In the genomic region with DNA sequence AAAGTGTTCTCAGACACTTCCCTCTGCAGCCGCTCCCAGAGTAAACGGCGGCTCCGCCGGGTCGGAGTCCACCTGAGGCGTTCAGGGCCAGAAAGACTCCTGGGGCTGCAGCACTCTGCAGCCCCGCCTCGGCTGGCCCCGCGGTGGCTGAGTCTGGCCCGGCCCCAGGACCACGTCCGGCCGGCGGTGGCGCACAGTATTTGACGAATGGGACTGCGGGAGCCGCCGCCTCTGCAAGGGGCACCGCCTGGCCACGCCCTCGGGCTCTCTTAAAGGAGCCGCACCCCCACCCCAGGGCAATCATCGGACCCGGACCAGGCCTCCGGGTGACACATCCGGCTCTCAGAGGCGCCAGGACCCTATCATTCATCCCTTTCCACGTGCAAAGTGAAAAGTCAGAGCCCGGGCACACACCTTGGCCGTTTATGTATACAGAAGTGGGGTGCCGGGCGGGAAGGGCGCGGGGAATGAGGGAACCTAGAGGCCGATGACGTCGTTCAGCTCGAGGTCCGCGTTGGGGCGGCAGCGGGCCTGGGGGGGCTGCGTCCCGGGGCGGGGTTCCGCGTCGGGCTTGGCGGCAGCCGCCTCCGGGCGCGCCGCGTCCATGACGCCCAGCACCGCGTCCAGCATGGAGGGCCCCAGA, we compare ENCODE assay signal across 8 cellular contexts. TPM values are rescaled to one million over a fixed set of nuclear protein-coding genes. Genes with fewer than 3 reads are reported as not detected.
A peak's percentile ranks its signal among the peaks of the same experiment; 100 is the strongest.
DNase-seq lines count a peak whose midpoint lies in the region; ATAC-seq and TF ChIP-seq lines count a peak whose summit lies in the region.

No MANE protein-coding gene starts in this region.

- peak overlapping the region; percentile 35 to 62; a peak in 3 of 4 replicates for H3K4me3 ChIP-seq in DND-41 (ENCODE audit: low read depth in 1 of 2, low read length in 2 of 2)
- H3K4me3 ChIP-seq in HUES48 (ENCODE audit: low read depth, low read length), result peak overlapping the region; percentile 78
- peak overlapping the region; percentile 56 for H3K4me3 ChIP-seq in neural progenitor cell

- H3K27me3 ChIP-seq in DND-41 (ENCODE audit: insufficient read depth, low read length, poor library complexity), result peaks cover 5% of the 10 kb centered on the region
- H3K27me3 ChIP-seq in HUES48 (ENCODE audit: control insufficient read depth, insufficient read depth, low read length), result peaks cover 7% of the 10 kb centered on the region
- H3K27me3 ChIP-seq in neural progenitor cell, result peaks cover 50% of the 10 kb centered on the region

- H3K9me3 ChIP-seq in DND-41 (ENCODE audit: insufficient read depth, low read length, severe bottlenecking), result no peaks in the 10 kb centered on the region
- H3K9me3 ChIP-seq in HUES48 (ENCODE audit: control insufficient read depth, insufficient read depth, low read length), result no peaks in the 10 kb centered on the region
- no peaks in the 10 kb centered on the region for H3K9me3 ChIP-seq in neural progenitor cell (ENCODE audit: low read depth)

- H3K79me2 ChIP-seq in DND-41 (ENCODE audit: insufficient read depth, low read length) (peaks cover 4% of the 10 kb centered on the region; the same call in 1 of the 2 replicates), neural progenitor cell (ENCODE audit: low read depth) (no peaks in the 10 kb centered on the region)

- POLR2A ChIA-PET in RWPE1 (lab: Yijun Ruan, JAX; ENCODE audit: low non-redundant PET), result no interaction called here

- TF ChIP-seq CTCF in DND-41 (IDR thresholded peaks at IDR 0.05; ENCODE audit: borderline replicate concordance, extremely low read depth, low read length, poor library complexity, severe bottlenecking) (no peak), RWPE1 (conservative IDR thresholded peaks at IDR 0.05; ENCODE audit: low read depth) (no peak), neural progenitor cell (IDR thresholded peaks at IDR 0.05) (peak; percentile 18)

- H3K9ac ChIP-seq in DND-41 (ENCODE audit: low read depth, low read length) (peak overlapping the region; percentile 52), HUES48 (ENCODE audit: low read depth, low read length) (peak overlapping the region; percentile 68), neural progenitor cell (no peak overlapping the region)

- DNase-seq in DND-41 (peak; percentile 67), RWPE1 (ENCODE audit: low spot score) (peak; percentile 78), foreskin melanocyte (peak; percentile 89), neural progenitor cell (ENCODE audit: low spot score) (peak; percentile 97), substantia nigra (lab: John Stamatoyannopoulos, UW) (peak; percentile 27 to 91 (median 73))
- DNase-seq in activated gamma-delta T cell treated with anti-CD3 and anti-CD28 coated beads, Interleukin-2, amount 50 U/mL, for 16 hours (ENCODE audit: low read depth), result peak; percentile 41

- no peak overlapping the region for H3K27ac ChIP-seq in DND-41 (ENCODE audit: low read length)
- peak overlapping the region; percentile 99 for H3K27ac ChIP-seq in HUES48 (ENCODE audit: low read depth, low read length)
- H3K27ac ChIP-seq in RWPE1, result peak overlapping the region; percentile 99
- H3K27ac ChIP-seq in neural progenitor cell, result peak overlapping the region; percentile 84
- H3K27ac ChIP-seq in substantia nigra (ENCODE audit: low read depth, low read length, poor library complexity, severe bottlenecking), result peak overlapping the region; percentile 76

- H2AFZ ChIP-seq in DND-41 (ENCODE audit: low read depth, low read length), result peak overlapping the region; percentile 77
- H2AFZ ChIP-seq in neural progenitor cell (replicated peaks), result peak overlapping the region; percentile 52

- H3F3A ChIP-seq in neural progenitor cell (ENCODE audit: low read depth), result peaks cover 45% of the 10 kb centered on the region

- H3K4me1 Mint-ChIP-seq in neural progenitor cell, result peaks cover 13% of the 10 kb centered on the region

- CTCF ChIA-PET in RWPE1 (lab: Yijun Ruan, JAX), result no interaction called here

- peaks cover 16% of the 10 kb centered on the region for H3K4me1 ChIP-seq in DND-41 (ENCODE audit: insufficient read depth, low read length)
- no peaks in the 10 kb centered on the region for H3K4me1 ChIP-seq in HUES48 (ENCODE audit: control insufficient read depth, insufficient read depth, low read length)
- H3K4me1 ChIP-seq in neural progenitor cell, result no peaks in the 10 kb centered on the region

- ATAC-seq in DND-41 (ENCODE audit: insufficient read depth, low read depth) (peak; percentile 78), GM21447 (IDR thresholded peaks at IDR 0.05; ENCODE audit: unreplicated experiment) (peak; percentile 44)

- H3K4me2 ChIP-seq in DND-41 (ENCODE audit: insufficient read depth, low read length), result peak overlapping the region; percentile 96
- peak overlapping the region; percentile 88 for H3K4me2 ChIP-seq in neural progenitor cell

- peaks cover 31% of the 10 kb centered on the region for H4K20me1 ChIP-seq in DND-41 (ENCODE audit: insufficient read depth, low read length)
- peaks cover 29% of the 10 kb centered on the region for H4K20me1 ChIP-seq in neural progenitor cell (ENCODE audit: low read depth)

- H3K4me3 Mint-ChIP-seq in neural progenitor cell, result peak overlapping the region; percentile 85

- H3K36me3 Mint-ChIP-seq in neural progenitor cell, result peaks cover 1% of the 10 kb centered on the region

- H3K36me3 ChIP-seq in DND-41 (ENCODE audit: insufficient read depth, low read length) (peaks cover 30% of the 10 kb centered on the region), HUES48 (ENCODE audit: control insufficient read depth, insufficient read depth, low read length) (peaks cover 22% of the 10 kb centered on the region), neural progenitor cell (no peaks in the 10 kb centered on the region)

- H3K27ac Mint-ChIP-seq in neural progenitor cell, result peak overlapping the region; percentile 42

- H3K27me3 Mint-ChIP-seq in neural progenitor cell (ENCODE audit: insufficient read depth, low read depth), result peaks cover 15% of the 10 kb centered on the region

- no peaks in the 10 kb centered on the region for H3K9me3 Mint-ChIP-seq in neural progenitor cell

RNA-seq across cellular contexts. Expression of a gene that starts 1.2 kb away (rescaled TPM):
- total RNA-seq in neural progenitor cell (ENCODE audit: low replicate concordance), result 0.79 and 4.0 TPM in 2 replicates

RNA-seq across cellular contexts. Expression of a gene that starts 8.4 kb away (rescaled TPM):
- total RNA-seq in neural progenitor cell (ENCODE audit: low replicate concordance), result 1.1 TPM in 1 of 2 replicates, not detected in the other

RNA-seq across cellular contexts. Expression of a gene that starts 15.7 kb away (rescaled TPM):
- total RNA-seq in neural progenitor cell (ENCODE audit: low replicate concordance), result 36.6 and 90.1 TPM in 2 replicates

RNA-seq across cellular contexts. Expression of a gene that starts 37.9 kb away (rescaled TPM):
- total RNA-seq in neural progenitor cell (ENCODE audit: low replicate concordance), result not detected in 2 replicates

RNA-seq across cellular contexts. Expression of a gene that starts 49.5 kb away (rescaled TPM):
- 34.2 and 128 TPM in 2 replicates for total RNA-seq in neural progenitor cell (ENCODE audit: low replicate concordance)

Comparison
In these comparisons a context has a peak if more than half of its experiments do, and no peak if none do; other contexts are left out.
1. DNase-seq: peak in every context shown above with its lines; median percentile 97 in neural progenitor cell; 89 in foreskin melanocyte; 78 in RWPE1; 73 in substantia nigra; 67 in DND-41; 41 in activated gamma-delta T cell treated with anti-CD3 and anti-CD28 coated beads, Interleukin-2, amount 50 U/mL, for 16 hours.